Comparison of ENCODE assay signal across 1 cellular context in genomic region chr16:84535408-84535807, GRCh38.
TF ChIP-seq lines count a peak whose summit lies in the region.

No MANE protein-coding gene starts in this region.

TF ChIP-seq in HCT116, 20 proteins besides CTCF, POLR2A, EP300 and RAD21 (continued from another document):
- peak; percentile 55 for TF ChIP-seq TCF7L2 (IDR thresholded peaks at IDR 0.05; ENCODE audit: borderline replicate concordance, extremely low read depth, insufficient read depth, insufficient read length)
